In the genomic region with DNA sequence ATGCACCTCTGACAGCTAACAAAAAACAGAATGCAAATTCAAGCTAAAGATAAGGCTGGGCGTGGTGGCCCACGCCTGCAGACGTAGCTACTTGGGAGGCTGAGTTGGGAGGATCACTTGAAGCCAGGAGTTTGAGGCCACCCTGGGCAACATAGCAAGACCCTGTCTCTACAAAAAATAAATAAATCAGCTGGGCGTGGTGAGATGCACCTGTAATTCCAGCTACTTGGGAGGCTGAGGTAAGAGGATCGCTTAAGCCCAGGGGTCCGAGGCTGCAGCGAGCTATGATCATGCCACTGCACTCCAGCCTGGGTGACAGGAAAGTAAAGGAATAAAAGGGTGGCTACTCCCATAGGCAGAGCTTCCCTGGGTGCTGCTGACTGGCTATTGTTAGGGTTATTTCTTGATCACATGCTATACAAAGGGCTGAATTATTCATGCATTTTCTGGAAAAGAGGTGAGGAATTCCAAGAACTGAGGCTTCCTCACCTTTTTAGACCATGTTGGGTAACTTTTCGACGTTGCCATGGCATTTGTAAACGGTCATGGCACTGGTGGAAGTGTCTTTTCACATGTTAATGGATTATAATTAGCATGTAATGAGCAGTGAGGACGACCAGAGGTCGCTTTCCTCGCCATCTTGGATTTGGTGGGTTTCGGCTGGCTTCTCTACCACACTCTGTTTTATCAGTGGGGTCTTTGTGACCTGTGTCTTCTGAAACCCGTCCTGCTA, we compare ENCODE assay signal across 28 cellular contexts. TPM values are rescaled to one million over a fixed set of nuclear protein-coding genes. Genes with fewer than 3 reads are reported as not detected.
"Had no signal": no experiment of that assay in that cellular context is flagged by ENCODE, and none has a peak within 500 bp of the region (broad histone marks: within the 10 kb centered on the region; RNA-seq: fewer than 3 reads in every experiment).

No MANE protein-coding gene starts in this region.

- H3K27ac ChIP-seq: left ventricle myocardium inferior, pancreas, psoas muscle, sigmoid colon, upper lobe of left lung, vagina had no signal

- H3K4me3 ChIP-seq: left ventricle myocardium inferior, pancreas, psoas muscle, sigmoid colon, upper lobe of left lung, vagina had no signal

- H3K36me3 ChIP-seq: left ventricle myocardium inferior, pancreas, sigmoid colon, upper lobe of left lung, vagina had no signal

- H3K27ac Mint-ChIP-seq: activated CD4-positive, alpha-beta memory T cell treated with anti-CD3 and anti-CD28 coated beads, Interleukin-2, amount 10 ng/mL, durations not matched to agents 7 days and 5 days; activated CD4-positive, alpha-beta T cell treated with anti-CD3 and anti-CD28 coated beads, Interleukin-2, amount 10 ng/mL, durations not matched to agents 7 days and 5 days; activated naive CD4-positive, alpha-beta T cell treated with anti-CD3 and anti-CD28 coated beads, Interleukin-2, amount 50 U/mL, for 24 hours; activated naive CD8-positive, alpha-beta T cell treated with anti-CD3 and anti-CD28 coated beads, Interleukin-2, amount 50 U/mL, for 24 hours; activated T-helper 2 cell treated with anti-CD3 and anti-CD28 coated beads, Interferon-gamma antibody, Interleukin-2, Interleukin-4, amounts not matched to agents 10 μg/mL and 5 μg/mL and 100 μg/mL, durations not matched to agents 14 hours and 24 hours and 36 hours; naive thymus-derived CD4-positive, alpha-beta T cell; stimulated activated memory B cell treated with anti-CD40 and anti-IgM and Interleukin-4, amounts not matched to agents 10 μg/mL and 1 μg/mL and 100 μg/mL, for 72 hours; stimulated activated naive CD8-positive, alpha-beta T cell treated with anti-CD3 and anti-CD28 coated beads, Interleukin-15, amount 100 ng/mL, for 72 hours had no signal

- H3K9me3 Mint-ChIP-seq: activated CD4-positive, alpha-beta memory T cell treated with anti-CD3 and anti-CD28 coated beads, Interleukin-2, amount 10 ng/mL, durations not matched to agents 7 days and 5 days; activated CD4-positive, alpha-beta T cell treated with anti-CD3 and anti-CD28 coated beads, Interleukin-2, amount 10 ng/mL, durations not matched to agents 7 days and 5 days; activated naive CD4-positive, alpha-beta T cell treated with anti-CD3 and anti-CD28 coated beads, Interleukin-2, amount 50 U/mL, for 24 hours; activated naive CD8-positive, alpha-beta T cell treated with anti-CD3 and anti-CD28 coated beads, Interleukin-2, amount 50 U/mL, for 24 hours; activated T-cell treated with anti-CD3 and anti-CD28 coated beads, Interleukin-2, amount 50 U/mL, for 4 hours; activated T-helper 2 cell treated with anti-CD3 and anti-CD28 coated beads, Interferon-gamma antibody, Interleukin-2, Interleukin-4, amounts not matched to agents 10 μg/mL and 5 μg/mL and 100 μg/mL, durations not matched to agents 14 hours and 24 hours and 36 hours had no signal

- DNase-seq: activated CD4-positive, alpha-beta memory T cell treated with anti-CD3 and anti-CD28 coated beads, Interleukin-2, amount 10 ng/mL, durations not matched to agents 7 days and 5 days; activated CD4-positive, alpha-beta T cell treated with anti-CD3 and anti-CD28 coated beads for 1 hour; activated CD4-positive, alpha-beta T cell treated with anti-CD3 and anti-CD28 coated beads, Interleukin-2, amount 10 ng/mL, durations not matched to agents 7 days and 5 days; activated naive CD8-positive, alpha-beta T cell treated with anti-CD3 and anti-CD28 coated beads, Interleukin-2, amount 50 U/mL, for 24 hours; activated T-cell treated with anti-CD3 and anti-CD28 coated beads, Interleukin-2, amount 50 U/mL, for 4 hours; amygdala; caudate nucleus; foreskin fibroblast; left ventricle myocardium inferior; midbrain; naive thymus-derived CD4-positive, alpha-beta T cell; nucleus accumbens; pancreas; psoas muscle; sigmoid colon; small intestine; stimulated activated CD4-positive, alpha-beta T cell treated with anti-CD3 and anti-CD28 coated beads, Interleukin-4, amount 100 ng/mL, for 24 hours; stimulated activated CD8-positive, alpha-beta memory T cell treated with anti-CD3 and anti-CD28 coated beads, Interleukin-4, amount 100 ng/mL, for 48 hours; stimulated activated naive CD8-positive, alpha-beta T cell treated with anti-CD3 and anti-CD28 coated beads, Interleukin-15, amount 100 ng/mL, for 72 hours; substantia nigra; T-helper 2 cell; upper lobe of left lung had no signal

- H3K9me3 ChIP-seq: left ventricle myocardium inferior, pancreas, psoas muscle, sigmoid colon, upper lobe of left lung, vagina had no signal

- H3K27me3 Mint-ChIP-seq: activated CD4-positive, alpha-beta memory T cell treated with anti-CD3 and anti-CD28 coated beads, Interleukin-2, amount 10 ng/mL, durations not matched to agents 7 days and 5 days; activated CD4-positive, alpha-beta T cell treated with anti-CD3 and anti-CD28 coated beads, Interleukin-2, amount 10 ng/mL, durations not matched to agents 7 days and 5 days; activated naive CD4-positive, alpha-beta T cell treated with anti-CD3 and anti-CD28 coated beads, Interleukin-2, amount 50 U/mL, for 24 hours; activated naive CD8-positive, alpha-beta T cell treated with anti-CD3 and anti-CD28 coated beads, Interleukin-2, amount 50 U/mL, for 24 hours; naive thymus-derived CD4-positive, alpha-beta T cell; stimulated activated memory B cell treated with anti-CD40 and anti-IgM and Interleukin-4, amounts not matched to agents 10 μg/mL and 1 μg/mL and 100 μg/mL, for 72 hours; stimulated activated naive CD8-positive, alpha-beta T cell treated with anti-CD3 and anti-CD28 coated beads, Interleukin-15, amount 100 ng/mL, for 72 hours had no signal

- ATAC-seq: activated naive CD8-positive, alpha-beta T cell treated with anti-CD3 and anti-CD28 coated beads, Interleukin-2, amount 50 U/mL, for 24 hours; activated T-cell treated with anti-CD3 and anti-CD28 coated beads, Interleukin-2, amount 50 U/mL, for 4 hours; esophagus mucosa; naive thymus-derived CD4-positive, alpha-beta T cell; pancreas; psoas muscle; stimulated activated memory B cell treated with anti-CD40 and anti-IgM and Interleukin-4, amounts not matched to agents 10 μg/mL and 1 μg/mL and 100 μg/mL, for 72 hours; stimulated activated naive CD8-positive, alpha-beta T cell treated with anti-CD3 and anti-CD28 coated beads, Interleukin-15, amount 100 ng/mL, for 72 hours had no signal

- H3K36me3 Mint-ChIP-seq: activated naive CD4-positive, alpha-beta T cell treated with anti-CD3 and anti-CD28 coated beads, Interleukin-2, amount 50 U/mL, for 24 hours had no signal

- H3K27me3 ChIP-seq: pancreas, sigmoid colon, upper lobe of left lung, vagina had no signal

- H3K4me3 Mint-ChIP-seq: activated CD4-positive, alpha-beta memory T cell treated with anti-CD3 and anti-CD28 coated beads, Interleukin-2, amount 10 ng/mL, durations not matched to agents 7 days and 5 days; activated CD4-positive, alpha-beta T cell treated with anti-CD3 and anti-CD28 coated beads, Interleukin-2, amount 10 ng/mL, durations not matched to agents 7 days and 5 days; activated naive CD4-positive, alpha-beta T cell treated with anti-CD3 and anti-CD28 coated beads, Interleukin-2, amount 50 U/mL, for 24 hours; activated naive CD8-positive, alpha-beta T cell treated with anti-CD3 and anti-CD28 coated beads, Interleukin-2, amount 50 U/mL, for 24 hours; activated T-cell treated with anti-CD3 and anti-CD28 coated beads, Interleukin-2, amount 50 U/mL, for 4 hours; naive thymus-derived CD4-positive, alpha-beta T cell; stimulated activated memory B cell treated with anti-CD40 and anti-IgM and Interleukin-4, amounts not matched to agents 10 μg/mL and 1 μg/mL and 100 μg/mL, for 72 hours; stimulated activated naive CD8-positive, alpha-beta T cell treated with anti-CD3 and anti-CD28 coated beads, Interleukin-15, amount 100 ng/mL, for 72 hours had no signal

RNA-seq across cellular contexts. Expression of a gene that starts 20.7 kb away (rescaled TPM):
- total RNA-seq: activated CD4-positive, alpha-beta memory T cell treated with anti-CD3 and anti-CD28 coated beads, Interleukin-2, amount 10 ng/mL, durations not matched to agents 7 days and 5 days; activated CD4-positive, alpha-beta T cell treated with anti-CD3 and anti-CD28 coated beads, Interleukin-2, amount 10 ng/mL, durations not matched to agents 7 days and 5 days had no signal
- polyA plus RNA-seq: neural cell had no signal
